ENCODE assay signal across 8 cellular contexts in genomic region chr2:159711562-159712193, GRCh38. TPM values are rescaled to one million over a fixed set of nuclear protein-coding genes. Genes with fewer than 3 reads are reported as not detected.
DNase-seq lines count a peak whose midpoint lies in the region; ATAC-seq and TF ChIP-seq lines count a peak whose summit lies in the region.

No MANE protein-coding gene starts in this region.

- intact Hi-C loops in dendritic cell treated with granulocyte-macrophage colony-stimulating factor and Interleukin-4, amounts not matched to agents 40 ng/mL and 50 ng/mL, for 4 days (cut with micrococcal nuclease) = loop anchor here (2.0 to 5.0 kb wide), 2 partner anchors 86 to 97 kb away; partner anchors contain the start of gene CD302

- peaks cover 1% of the 10 kb centered on the region for H3K36me3 ChIP-seq in CD8-positive, alpha-beta memory T cell (ENCODE audit: insufficient read depth, low read length)
- peaks cover 8% of the 10 kb centered on the region for H3K36me3 ChIP-seq in MM.1S (replicated peaks; ENCODE audit: insufficient read depth, low read length)

- peaks cover 5 to 43% (median 9%) of the 10 kb centered on the region in 3 donors for H3K36me3 Mint-ChIP-seq in CD8-positive, alpha-beta memory T cell
- peaks cover 56% of the 10 kb centered on the region for H3K36me3 Mint-ChIP-seq in dendritic cell treated with granulocyte-macrophage colony-stimulating factor and Interleukin-4, amounts not matched to agents 40 ng/mL and 50 ng/mL, for 4 days (ENCODE audit: low read depth)
- H3K36me3 Mint-ChIP-seq in naive B cell = peaks cover 5 to 11% of the 10 kb centered on the region in 2 donors

- peak overlapping the region; percentile 75 for H3K4me3 ChIP-seq in CD8-positive, alpha-beta memory T cell (ENCODE audit: low read length)
- peak overlapping the region; percentile 90 for H3K4me3 ChIP-seq in MM.1S (ENCODE audit: low read length)

- H3K27ac ChIP-seq in CD8-positive, alpha-beta memory T cell (ENCODE audit: low read depth, low read length) = peak overlapping the region; percentile 96
- peak overlapping the region; percentile 90 for H3K27ac ChIP-seq in MM.1S (ENCODE audit: low read length)

- H3K4me1 ChIP-seq in CD8-positive, alpha-beta memory T cell (ENCODE audit: insufficient read depth, low read length) = peaks cover 39% of the 10 kb centered on the region
- peaks cover 20% of the 10 kb centered on the region for H3K4me1 ChIP-seq in MM.1S (ENCODE audit: low read length)

- POLR2A ChIA-PET in CD8-positive, alpha-beta memory T cell (lab: Charles Lee) = interaction anchor here (0.5 to 2.7 kb wide), 15 partner anchors 10 to 1597 kb away, joined by 3 to 19 read pairs (median 3); partner anchors contain the start of genes LY75 and PSMD14

- H3K9me2 ChIP-seq in MM.1S (replicated peaks; ENCODE audit: insufficient read depth, low read length) = no peaks in the 10 kb centered on the region

- peaks cover 0 to 6% of the 10 kb centered on the region in 2 donors for H3K27me3 Mint-ChIP-seq in CD8-positive, alpha-beta memory T cell
- H3K27me3 Mint-ChIP-seq in dendritic cell treated with granulocyte-macrophage colony-stimulating factor and Interleukin-4, amounts not matched to agents 40 ng/mL and 50 ng/mL, for 4 days = no peaks in the 10 kb centered on the region
- H3K27me3 Mint-ChIP-seq in naive B cell = no peaks in the 10 kb centered on the region

- no peak for ATAC-seq in naive B cell (ENCODE audit: low read depth in 2 of 2)
- ATAC-seq in GM18519 (IDR thresholded peaks at IDR 0.05; ENCODE audit: low FRiP score, unreplicated experiment) = no peak

- peak overlapping the region; percentile 87 for H3K4me2 ChIP-seq in MM.1S (ENCODE audit: low read depth, low read length)

- no peak for DNase-seq in CD8-positive, alpha-beta memory T cell
- DNase-seq in MM.1S (no peak), naive B cell (no peak), amniotic stem cell (lab: John Stamatoyannopoulos, UW) (no peak), T-helper 9 cell (no peak)
- no peak for DNase-seq in activated CD4-positive, alpha-beta T cell treated with anti-CD3 and anti-CD28 coated beads, Interleukin-2, amount 50 U/mL, for 4 hours

- peak overlapping the region; percentile 92 for H3K9ac ChIP-seq in MM.1S (ENCODE audit: low read length)

- H3K9me3 Mint-ChIP-seq in CD8-positive, alpha-beta memory T cell = no peaks in the 10 kb centered on the region
- H3K9me3 Mint-ChIP-seq in dendritic cell treated with granulocyte-macrophage colony-stimulating factor and Interleukin-4, amounts not matched to agents 40 ng/mL and 50 ng/mL, for 4 days = no peaks in the 10 kb centered on the region
- H3K9me3 Mint-ChIP-seq in naive B cell = no peaks in the 10 kb centered on the region

- peak overlapping the region; percentile 94 to 99 (median 96) for H3K27ac Mint-ChIP-seq in CD8-positive, alpha-beta memory T cell
- H3K27ac Mint-ChIP-seq in dendritic cell treated with granulocyte-macrophage colony-stimulating factor and Interleukin-4, amounts not matched to agents 40 ng/mL and 50 ng/mL, for 4 days = peak overlapping the region; percentile 99
- H3K27ac Mint-ChIP-seq in naive B cell = peak overlapping the region; percentile 79 to 100 (median 98)

- H3F3A ChIP-seq in MM.1S (ENCODE audit: insufficient read depth, low read length) = peaks cover 8% of the 10 kb centered on the region

- H3K27me3 ChIP-seq in CD8-positive, alpha-beta memory T cell (ENCODE audit: insufficient read depth, low read length, poor library complexity, severe bottlenecking) = no peaks in the 10 kb centered on the region
- no peaks in the 10 kb centered on the region for H3K27me3 ChIP-seq in MM.1S (replicated peaks; ENCODE audit: insufficient read depth, low read length)

- H4K20me1 ChIP-seq in MM.1S (ENCODE audit: insufficient read depth, low read length) = peaks cover 17% of the 10 kb centered on the region

- H3K4me3 Mint-ChIP-seq in CD8-positive, alpha-beta memory T cell = peak overlapping the region; percentile 91 to 100 (median 100)
- peak overlapping the region; percentile 94 for H3K4me3 Mint-ChIP-seq in dendritic cell treated with granulocyte-macrophage colony-stimulating factor and Interleukin-4, amounts not matched to agents 40 ng/mL and 50 ng/mL, for 4 days
- H3K4me3 Mint-ChIP-seq in naive B cell = peak overlapping the region; percentile 86 to 100 (median 99)

- no peaks in the 10 kb centered on the region for H3K9me3 ChIP-seq in CD8-positive, alpha-beta memory T cell (ENCODE audit: low read length)
- H3K9me3 ChIP-seq in MM.1S (replicated peaks; ENCODE audit: insufficient read depth, low read length) = no peaks in the 10 kb centered on the region

- H3K4me1 Mint-ChIP-seq in CD8-positive, alpha-beta memory T cell = peaks cover 46 to 57% (median 49%) of the 10 kb centered on the region in 3 donors
- H3K4me1 Mint-ChIP-seq in dendritic cell treated with granulocyte-macrophage colony-stimulating factor and Interleukin-4, amounts not matched to agents 40 ng/mL and 50 ng/mL, for 4 days (ENCODE audit: low read depth) = peaks cover 24% of the 10 kb centered on the region
- peaks cover 18 to 42% (median 31%) of the 10 kb centered on the region in 3 donors for H3K4me1 Mint-ChIP-seq in naive B cell

- H3K79me2 ChIP-seq in MM.1S (ENCODE audit: low read length) = peaks cover 50% of the 10 kb centered on the region

- peak overlapping the region; percentile 85 for H2AFZ ChIP-seq in MM.1S (ENCODE audit: low read length)

- no peak for TF ChIP-seq CTCF in MM.1S (IDR thresholded peaks at IDR 0.05; ENCODE audit: low read length)

- CTCF ChIA-PET in CD8-positive, alpha-beta memory T cell (lab: Charles Lee) = interaction anchor here (0.8 to 2.4 kb wide), 8 partner anchors 8 to 426 kb away, joined by 3 to 11 read pairs (median 4); partner anchors contain the start of genes LY75 and WDSUB1

RNA-seq across cellular contexts. Expression of gene MARCHF7, which starts 0.6 kb away (rescaled TPM):
- 10 to 100 TPM; 84.7 to 92.3 TPM for total RNA-seq in CD8-positive, alpha-beta memory T cell
- 157 TPM for polyA plus RNA-seq in CD8-positive, alpha-beta memory T cell
- polyA plus RNA-seq in naive B cell (ENCODE audit: low read depth in 6 of 6) = 100 to 1,000 TPM; 160 to 236 (median 199) TPM
